ENCODE assay signal across 18 cellular contexts in genomic region chr11:75996523-75997272, GRCh38.
"Had no signal": no experiment of that assay in that cellular context is flagged by ENCODE, and none has a peak within 500 bp of the region (broad histone marks: within the 10 kb centered on the region; RNA-seq: fewer than 3 reads in every experiment).

No MANE protein-coding gene starts in this region.

- H3K4me3 Mint-ChIP-seq: activated CD4-positive, alpha-beta memory T cell treated with anti-CD3 and anti-CD28 coated beads, Interleukin-2, amount 10 ng/mL, durations not matched to agents 7 days and 5 days; activated naive CD4-positive, alpha-beta T cell treated with anti-CD3 and anti-CD28 coated beads, Interleukin-2, amount 50 U/mL, for 24 hours; activated T-cell treated with anti-CD3 and anti-CD28 coated beads, Interleukin-2, amount 50 U/mL, for 24 hours; brain; neural progenitor cell; stimulated activated effector memory CD8-positive, alpha-beta T cell treated with anti-CD3 and anti-CD28 coated beads, Interleukin-12 subunit alpha, Interleukin-12 subunit beta, amount 100 ng/mL, for 72 hours; T-helper 1 cell treated with Interleukin-12 subunit alpha and Interleukin-12 subunit beta and Interleukin-4 antibody, amounts not matched to agents 30 μg/mL and 1 μg/mL, for 36 hours had no signal

- H3K4me1 ChIP-seq: neural progenitor cell had no signal

- H3K9ac ChIP-seq: neural progenitor cell had no signal

- H3K27ac Mint-ChIP-seq: activated CD4-positive, alpha-beta memory T cell treated with anti-CD3 and anti-CD28 coated beads, Interleukin-2, amount 10 ng/mL, durations not matched to agents 7 days and 5 days; activated naive CD4-positive, alpha-beta T cell treated with anti-CD3 and anti-CD28 coated beads, Interleukin-2, amount 50 U/mL, for 24 hours; activated T-cell treated with anti-CD3 and anti-CD28 coated beads, Interleukin-2, amount 50 U/mL, for 24 hours; brain; neural progenitor cell; stimulated activated effector memory CD8-positive, alpha-beta T cell treated with anti-CD3 and anti-CD28 coated beads, Interleukin-12 subunit alpha, Interleukin-12 subunit beta, amount 100 ng/mL, for 72 hours; T-helper 1 cell treated with Interleukin-12 subunit alpha and Interleukin-12 subunit beta and Interleukin-4 antibody, amounts not matched to agents 30 μg/mL and 1 μg/mL, for 36 hours had no signal

- H3K36me3 ChIP-seq: ovary, sigmoid colon, vagina, WERI-Rb-1 had no signal

- H3K9me3 ChIP-seq: ovary, sigmoid colon, vagina had no signal

- H3K27ac ChIP-seq: coronary artery, neural progenitor cell, ovary, sigmoid colon, tibial artery, vagina, WERI-Rb-1 had no signal

- H3K27me3 Mint-ChIP-seq: activated CD4-positive, alpha-beta memory T cell treated with anti-CD3 and anti-CD28 coated beads, Interleukin-2, amount 10 ng/mL, durations not matched to agents 7 days and 5 days; activated naive CD4-positive, alpha-beta T cell treated with anti-CD3 and anti-CD28 coated beads, Interleukin-2, amount 50 U/mL, for 24 hours; activated T-cell treated with anti-CD3 and anti-CD28 coated beads, Interleukin-2, amount 50 U/mL, for 24 hours; brain had no signal

- DNase-seq: activated CD4-positive, alpha-beta memory T cell treated with anti-CD3 and anti-CD28 coated beads, Interleukin-2, amount 10 ng/mL, durations not matched to agents 7 days and 5 days; activated CD4-positive, alpha-beta T cell treated with anti-CD3 and anti-CD28 coated beads for 4 hours; activated effector memory CD4-positive, alpha-beta T cell treated with Interleukin-2 at 50 U/mL for 16 hours; activated T-cell treated with anti-CD3 and anti-CD28 coated beads, Interleukin-2, amount 50 U/mL, for 24 hours; central memory CD4-positive, alpha-beta T cell; effector CD4-positive, alpha-beta T cell; midbrain; ovary; sigmoid colon; tibial artery; WERI-Rb-1 had no signal

- H3K4me1 Mint-ChIP-seq: activated naive CD4-positive, alpha-beta T cell treated with anti-CD3 and anti-CD28 coated beads, Interleukin-2, amount 50 U/mL, for 24 hours; neural progenitor cell; stimulated activated effector memory CD8-positive, alpha-beta T cell treated with anti-CD3 and anti-CD28 coated beads, Interleukin-12 subunit alpha, Interleukin-12 subunit beta, amount 100 ng/mL, for 72 hours had no signal

- H3K36me3 Mint-ChIP-seq: stimulated activated effector memory CD8-positive, alpha-beta T cell treated with anti-CD3 and anti-CD28 coated beads, Interleukin-12 subunit alpha, Interleukin-12 subunit beta, amount 100 ng/mL, for 72 hours had no signal

- H3K4me3 ChIP-seq: coronary artery, neural progenitor cell, ovary, sigmoid colon, tibial artery, vagina had no signal

- H3K27me3 ChIP-seq: neural progenitor cell, ovary, sigmoid colon, tibial artery, vagina had no signal

- ATAC-seq: stimulated activated effector memory CD8-positive, alpha-beta T cell treated with anti-CD3 and anti-CD28 coated beads, Interleukin-12 subunit alpha, Interleukin-12 subunit beta, amount 100 ng/mL, for 72 hours had no signal

- H2AFZ ChIP-seq: neural progenitor cell had no signal

- H3K4me2 ChIP-seq: neural progenitor cell had no signal
